In the genomic region with DNA sequence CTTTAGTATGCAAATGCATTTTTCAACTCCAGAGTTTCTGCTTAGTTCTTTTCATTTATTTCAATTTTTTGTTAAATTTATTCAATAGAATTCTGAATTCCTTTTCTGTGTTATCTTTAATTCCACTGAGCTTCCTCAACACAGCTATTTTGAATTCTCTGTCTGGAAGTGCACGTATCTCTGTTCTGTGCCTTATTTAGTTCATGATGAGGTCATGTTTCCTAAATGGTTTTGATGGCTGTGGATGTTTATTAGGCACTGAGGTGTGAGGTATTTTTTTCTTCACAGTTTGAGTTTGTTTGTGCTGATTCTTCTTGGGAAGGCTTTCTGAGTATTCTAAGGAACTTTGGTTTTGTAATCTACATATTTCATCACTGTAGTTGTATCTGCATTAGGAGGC, we compare ENCODE assay signal across 26 cellular contexts.
"Had no signal": no experiment of that assay in that cellular context is flagged by ENCODE, and none has a peak within 500 bp of the region (broad histone marks: within the 10 kb centered on the region; RNA-seq: fewer than 3 reads in every experiment).

No MANE protein-coding gene starts in this region.

- H3K36me3 ChIP-seq: stomach, suprapubic skin, thoracic aorta, thyroid gland, tibial artery, tibial nerve, transverse colon, upper lobe of left lung, upper lobe of right lung, uterus, vagina had no signal

- H3K9me3 ChIP-seq: testis, thyroid gland, tibial artery, transverse colon, upper lobe of right lung, uterus, vagina had no signal

- H3K27ac ChIP-seq: stomach, suprapubic skin, testis, thoracic aorta, thyroid gland, tibial artery, tibial nerve, transverse colon, upper lobe of left lung, upper lobe of right lung, uterus, vagina had no signal

- DNase-seq: stimulated activated CD4-positive, alpha-beta T cell treated with anti-CD3 and anti-CD28 coated beads, Interleukin-2, amount 100 ng/mL, for 48 hours; stimulated activated CD4-positive, alpha-beta T cell treated with anti-CD3 and anti-CD28 coated beads, Interleukin-4, amount 100 ng/mL, for 1 hour; stimulated activated CD4-positive, alpha-beta T cell treated with anti-CD3 and anti-CD28 coated beads, Interleukin-4, amount 100 ng/mL, for 24 hours; stimulated activated CD4-positive, alpha-beta T cell treated with anti-CD3 and anti-CD28 coated beads, Interleukin-4, amount 100 ng/mL, for 4 hours; stimulated activated CD8-positive, alpha-beta memory T cell treated with anti-CD3 and anti-CD28 coated beads, Interleukin-4, amount 100 ng/mL, for 48 hours; stimulated activated naive B cell treated with anti-CD40 and anti-IgM and Interleukin-4, amounts not matched to agents 10 μg/mL and 1 μg/mL and 100 μg/mL, for 72 hours; stimulated activated naive CD4-positive, alpha-beta T cell; stimulated activated naive CD4-positive, alpha-beta T cell treated with Interleukin-2 at 50 U/mL for 16 hours; stimulated activated naive CD8-positive, alpha-beta T cell treated with anti-CD3 and anti-CD28 coated beads, Interleukin-15, amount 100 ng/mL, for 72 hours; stimulated activated naive CD8-positive, alpha-beta T cell treated with anti-CD3 and anti-CD28 coated beads, Interleukin-15, Interleukin-2, amounts not matched to agents 100 U/mL and 50 U/mL, for 24 hours; stomach; substantia nigra; testis; thyroid gland; tibial artery; transverse colon; trophoblast cell; upper lobe of left lung; upper lobe of right lung; uterus had no signal

- H3K4me1 ChIP-seq: stomach, suprapubic skin, testis, thyroid gland, tibial artery, tibial nerve, transverse colon, upper lobe of left lung, upper lobe of right lung, uterus, vagina had no signal

- H3K4me3 ChIP-seq: stomach, suprapubic skin, testis, thoracic aorta, thyroid gland, tibial artery, tibial nerve, transverse colon, upper lobe of left lung, upper lobe of right lung, uterus, vagina had no signal

- H3K27me3 ChIP-seq: stomach, suprapubic skin, testis, thyroid gland, tibial artery, tibial nerve, transverse colon, upper lobe of left lung, upper lobe of right lung, uterus, vagina had no signal

- ATAC-seq: stimulated activated effector memory CD8-positive, alpha-beta T cell treated with anti-CD3 and anti-CD28 coated beads, Interleukin-12 subunit alpha, Interleukin-12 subunit beta, amount 100 ng/mL, for 72 hours; stimulated activated memory B cell treated with anti-CD40 and anti-IgM and Interleukin-4, amounts not matched to agents 10 μg/mL and 1 μg/mL and 100 μg/mL, for 72 hours; stimulated activated naive B cell treated with anti-CD40 and anti-IgM and Interleukin-4, amounts not matched to agents 10 μg/mL and 1 μg/mL and 100 μg/mL, for 72 hours; stimulated activated naive CD8-positive, alpha-beta T cell treated with anti-CD3 and anti-CD28 coated beads, Interleukin-15, amount 100 ng/mL, for 72 hours; stimulated activated naive CD8-positive, alpha-beta T cell treated with anti-CD3 and anti-CD28 coated beads, Interleukin-15, Interleukin-2, amounts not matched to agents 100 U/mL and 50 U/mL, for 24 hours; upper lobe of right lung had no signal
